In the genomic region with DNA sequence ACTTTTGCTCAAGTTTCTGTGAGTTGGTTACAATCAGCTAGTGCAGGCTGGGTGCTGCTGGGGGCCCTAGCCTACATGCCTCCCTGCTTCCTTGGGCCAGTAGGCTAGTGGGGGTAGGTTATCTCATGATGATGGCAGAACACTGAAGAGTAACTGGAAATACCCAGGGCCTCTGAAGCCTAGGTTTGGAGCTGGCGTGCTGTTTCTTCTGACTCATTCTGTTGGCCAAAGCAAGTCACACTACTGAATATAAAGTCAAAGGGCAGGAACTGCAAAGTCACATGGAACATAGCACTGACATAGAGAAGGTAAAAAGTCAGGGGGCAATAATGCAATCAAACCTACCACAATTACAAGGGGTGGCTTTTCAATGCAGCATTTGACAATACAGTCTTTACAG, we compare ENCODE assay signal across 11 cellular contexts. TPM values are rescaled to one million over a fixed set of nuclear protein-coding genes. Genes with fewer than 3 reads are reported as not detected.
DNase-seq lines count a peak whose midpoint lies in the region; ATAC-seq, FAIRE-seq and TF ChIP-seq lines count a peak whose summit lies in the region.
"Had no signal": no experiment of that assay in that cellular context is flagged by ENCODE, and none has a peak within 500 bp of the region (broad histone marks: within the 10 kb centered on the region; RNA-seq: fewer than 3 reads in every experiment).

No MANE protein-coding gene starts in this region.

- H2BK5ac ChIP-seq in trophoblast cell (ENCODE audit: low read depth, low read length, poor library complexity) = no peak overlapping the region

- H2AK5ac ChIP-seq in trophoblast cell (ENCODE audit: low read length) = no peak overlapping the region

- H2AFZ ChIP-seq in trophoblast cell (ENCODE audit: insufficient read depth, low read length, poor library complexity) = no peak overlapping the region

- H3K79me1 ChIP-seq in trophoblast cell (ENCODE audit: low read length) = no peaks in the 10 kb centered on the region

- H3K23ac ChIP-seq in trophoblast cell (ENCODE audit: low read length) = no peak overlapping the region

- H3K4me3 ChIP-seq in cardiac fibroblast (replicated peaks in 1 of 2; ENCODE audit: low read depth in 2 of 2, low read length in 2 of 2) (no peak overlapping the region), trophoblast cell (ENCODE audit: low read depth, low read length) (no peak overlapping the region), vagina (no peak overlapping the region)
- H3K4me3 ChIP-seq: testis had no signal

- H3K4me1 ChIP-seq in trophoblast cell (ENCODE audit: control insufficient read depth in 1 of 2, insufficient read depth in 2 of 2, low read length in 2 of 2) = peaks cover 7 to 13% of the 10 kb centered on the region in 2 experiments
- H3K4me1 ChIP-seq in vagina = no peaks in the 10 kb centered on the region
- H3K4me1 ChIP-seq: testis had no signal

- no peak for FAIRE-seq in HTR-8/SVneo (lab: Jason Lieb, UNC)
- FAIRE-seq: GM19239 had no signal

- H4K8ac ChIP-seq in trophoblast cell (ENCODE audit: low read depth, low read length) = no peak overlapping the region

- no peak overlapping the region for H3K18ac ChIP-seq in trophoblast cell (ENCODE audit: low read length)

- H4K12ac ChIP-seq in trophoblast cell (ENCODE audit: low read depth, low read length) = no peak overlapping the region

- no peak overlapping the region for H2BK120ac ChIP-seq in trophoblast cell (ENCODE audit: insufficient read depth, low read length, poor library complexity)

- TF ChIP-seq POLR2A in vagina (IDR thresholded peaks at IDR 0.05) = no peak

- H3K27me3 ChIP-seq in trophoblast cell (ENCODE audit: insufficient read depth, low read length) (no peaks in the 10 kb centered on the region), vagina (no peaks in the 10 kb centered on the region)
- H3K27me3 ChIP-seq: testis had no signal

- TF ChIP-seq CTCF in cardiac fibroblast (IDR thresholded peaks at IDR 0.05; ENCODE audit: low read depth, low read length) = no peak
- TF ChIP-seq CTCF in vagina (IDR thresholded peaks at IDR 0.05) = no peak

- intact Hi-C loops in vagina (cut with DNase I) = no loop called here

- H3K79me2 ChIP-seq in trophoblast cell (ENCODE audit: control insufficient read depth, insufficient read depth, low read length, poor library complexity) = peaks cover 3% of the 10 kb centered on the region

- no peak overlapping the region for H3K14ac ChIP-seq in trophoblast cell (ENCODE audit: low read length)

- H4K91ac ChIP-seq in trophoblast cell (ENCODE audit: low read depth, low read length) = no peak overlapping the region

- H3K9me3 ChIP-seq in trophoblast cell (ENCODE audit: insufficient read depth, low read depth, low read length) (no peaks in the 10 kb centered on the region), vagina (no peaks in the 10 kb centered on the region)
- H3K9me3 ChIP-seq: testis had no signal

- H2BK12ac ChIP-seq in trophoblast cell (ENCODE audit: low read length) = no peak overlapping the region

- no peak overlapping the region for H3K4ac ChIP-seq in trophoblast cell (ENCODE audit: low read depth, low read length)

- no peak overlapping the region for H3K9ac ChIP-seq in trophoblast cell (ENCODE audit: low read length)

- H3K27ac ChIP-seq in trophoblast cell (ENCODE audit: low read depth, low read length) (no peak overlapping the region), vagina (no peak overlapping the region)
- H3K27ac ChIP-seq: testis had no signal

- H3K4me2 ChIP-seq in trophoblast cell (ENCODE audit: low read length) = no peak overlapping the region

- WGBS in trophoblast cell (ENCODE audit: extremely low coverage, insufficient coverage, insufficient read length) = no CpG with 5 or more reads among the region's 1 CpG

- H3K36me3 ChIP-seq in trophoblast cell (ENCODE audit: control insufficient read depth in 1 of 2, insufficient read depth in 2 of 2, low read length in 2 of 2) (peaks cover 4 to 22% of the 10 kb centered on the region in 2 experiments), vagina (no peaks in the 10 kb centered on the region)

- ATAC-seq in HG03460 (IDR thresholded peaks at IDR 0.05; ENCODE audit: unreplicated experiment) = peak; percentile 52
- ATAC-seq: Panc1 had no signal

- peak in 2 of 3 donors; percentile 14 for DNase-seq in stimulated activated CD4-positive, alpha-beta T cell treated with anti-CD3 and anti-CD28 coated beads, Interleukin-12 subunit alpha, Interleukin-12 subunit beta, amount 100 ng/mL, for 48 hours (ENCODE audit: low read depth in 2 of 3, low spot score in 1 of 3)
- no peak for DNase-seq in stimulated activated CD4-positive, alpha-beta T cell treated with anti-CD3 and anti-CD28 coated beads, Interleukin-12 subunit alpha, Interleukin-12 subunit beta, amount 100 ng/mL, for 4 hours
- DNase-seq in cardiac fibroblast (ENCODE audit: low read depth in 2 of 2) = peak; percentile 18 to 59
- DNase-seq in trophoblast cell = no peak
- no peak for DNase-seq in vagina (ENCODE audit: extremely low spot score in 2 of 2)
- DNase-seq in HTR-8/SVneo (ENCODE audit: insufficient read length, low spot score) = no peak
- no peak for DNase-seq in NCI-H1417 treated with DMSO at 0.1 percent for 48 hours (lab: John Stamatoyannopoulos, UW)
- DNase-seq: testis had no signal

RNA-seq across cellular contexts. Expression of a gene that starts 34.5 kb away (rescaled TPM):
- polyA plus RNA-seq in trophoblast cell (2013) = 19.6 and 22.1 TPM in 2 replicates
- total RNA-seq in vagina = 8.8 TPM

Comparison
In these comparisons a context has a peak if more than half of its experiments do, and no peak if none do; other contexts are left out.
1. DNase-seq: peak in stimulated activated CD4-positive, alpha-beta T cell treated with anti-CD3 and anti-CD28 coated beads, Interleukin-12 subunit alpha, Interleukin-12 subunit beta, amount 100 ng/mL, for 48 hours (2 of 3) and cardiac fibroblast (2 of 2); none in stimulated activated CD4-positive, alpha-beta T cell treated with anti-CD3 and anti-CD28 coated beads, Interleukin-12 subunit alpha, Interleukin-12 subunit beta, amount 100 ng/mL, for 4 hours (single experiment), trophoblast cell (0 of 2), vagina (0 of 2), HTR-8/SVneo (single experiment) and NCI-H1417 treated with DMSO at 0.1 percent for 48 hours (single experiment).